ENCODE assay signal across 24 cellular contexts in genomic region chr2:207640160-207640559, GRCh38.
"Had no signal": no experiment of that assay in that cellular context is flagged by ENCODE, and none has a peak within 500 bp of the region (broad histone marks: within the 10 kb centered on the region; RNA-seq: fewer than 3 reads in every experiment).

No MANE protein-coding gene starts in this region.

- H3K4me3 ChIP-seq: adrenal gland, body of pancreas had no signal

- DNase-seq: activated B cell treated with CpG ODN at 0.5 μM for 24 hours; activated CD4-positive, alpha-beta T cell treated with anti-CD3 and anti-CD28 coated beads for 48 hours; activated CD4-positive, alpha-beta T cell treated with anti-CD3 and anti-CD28 coated beads, Interleukin-2, amount 50 U/mL, for 1 hour; activated CD4-positive, alpha-beta T cell treated with anti-CD3 and anti-CD28 coated beads, Interleukin-2, amount 50 U/mL, for 48 hours; activated CD8-positive, alpha-beta memory T cell treated with anti-CD3 and anti-CD28 coated beads for 24 hours; activated CD8-positive, alpha-beta T cell treated with anti-CD3 and anti-CD28 coated beads for 36 hours; activated effector memory CD4-positive, alpha-beta T cell treated with Interleukin-2 at 50 U/mL for 16 hours; activated naive CD4-positive, alpha-beta T cell treated with anti-CD3 and anti-CD28 coated beads for 36 hours; activated naive CD8-positive, alpha-beta T cell treated with anti-CD3 and anti-CD28 coated beads for 36 hours; activated naive CD8-positive, alpha-beta T cell treated with anti-CD3 and anti-CD28 coated beads, Interleukin-2, amount 50 U/mL, for 24 hours; activated T-cell treated with anti-CD3 and anti-CD28 coated beads, Interleukin-2, amount 50 U/mL, for 4 hours; adrenal gland; amygdala; aorta; body of pancreas; caudate nucleus; cortex of kidney; dermis blood vessel endothelial cell; effector CD4-positive, alpha-beta T cell; effector memory CD8-positive, alpha-beta T cell; foreskin fibroblast; T-helper 17 cell; T1000; WERI-Rb-1 had no signal
